Comparison of ENCODE assay signal across 24 cellular contexts in the genomic region with DNA sequence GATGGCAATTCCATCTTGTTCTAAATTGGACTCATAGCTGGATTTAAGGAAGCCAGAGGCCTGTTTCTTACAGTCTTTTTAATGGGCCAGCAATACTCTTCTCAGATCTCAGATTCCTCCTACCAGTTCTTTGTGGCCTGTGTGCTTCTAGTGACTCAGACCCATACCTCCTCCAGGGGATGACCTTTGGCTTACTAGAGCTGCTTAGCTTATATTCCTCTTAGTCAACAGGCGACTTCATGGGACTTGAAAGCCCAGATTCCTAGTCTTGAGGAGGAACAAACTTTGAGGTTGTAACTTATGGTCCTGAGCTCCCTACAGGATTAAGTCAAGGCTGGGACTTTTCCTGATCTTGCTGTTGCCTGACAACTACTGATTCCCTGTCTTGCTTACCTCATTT. TPM values are rescaled to one million over a fixed set of nuclear protein-coding genes. Genes with fewer than 3 reads are reported as not detected.
DNase-seq lines count a peak whose midpoint lies in the region; ATAC-seq, FAIRE-seq and TF ChIP-seq lines count a peak whose summit lies in the region.
"Had no signal": no experiment of that assay in that cellular context is flagged by ENCODE, and none has a peak within 500 bp of the region (broad histone marks: within the 10 kb centered on the region; RNA-seq: fewer than 3 reads in every experiment).

No MANE protein-coding gene starts in this region.

- no peak overlapping the region for H3K9ac ChIP-seq in mesenchymal stem cell (ENCODE audit: low read length)
- H3K9ac ChIP-seq: BLaER1 treated with 17β-estradiol and CSF1 and Interleukin-3, amounts not matched to agents 10 nM and 100 nM had no signal

- CTCF ChIA-PET in Calu3 (lab: Charles Lee), result no interaction called here

- no peak overlapping the region for H3K18ac ChIP-seq in mesenchymal stem cell (ENCODE audit: low read depth in 1 of 2, low read length in 2 of 2)

- FAIRE-seq in GM12892 (lab: Jason Lieb, UNC), result no peak

- no peaks in the 10 kb centered on the region for H3K4me1 ChIP-seq in mesenchymal stem cell (ENCODE audit: control insufficient read depth, insufficient read depth, low read depth, low read length)
- H3K4me1 ChIP-seq: BLaER1 treated with 17β-estradiol and CSF1 and Interleukin-3, amounts not matched to agents 10 nM and 100 nM; Caco-2; colonic mucosa; SJCRH30 had no signal

- H3K4me3 Mint-ChIP-seq in Calu3 (ENCODE audit: low read depth, unreplicated experiment), result no peak overlapping the region
- H3K4me3 Mint-ChIP-seq: activated CD8-positive, alpha-beta T cell treated with anti-CD3 and anti-CD28 coated beads, Interleukin-2, amount 10 ng/mL, durations not matched to agents 7 days and 5 days; endodermal cell; naive thymus-derived CD8-positive, alpha-beta T cell; T-cell had no signal

- no TSS peak for BruUV-seq in Calu3 (replicated peaks; lab: Mats Ljungman, UMichigan)

- H3K9me3 ChIP-seq in mesenchymal stem cell (ENCODE audit: control insufficient read depth, low read length), result peaks cover 4% of the 10 kb centered on the region
- H3K9me3 ChIP-seq: Caco-2, colonic mucosa, SJCRH30 had no signal

- TF ChIP-seq POLR2A in GM12892 (IDR thresholded peaks at IDR 0.05; ENCODE audit: low read depth, low read length), result no peak

- no peak overlapping the region for H3K4me3 ChIP-seq in epithelial cell of esophagus (ENCODE audit: low read length)
- no peak overlapping the region for H3K4me3 ChIP-seq in mesenchymal stem cell (ENCODE audit: insufficient read depth in 1 of 2, low read depth in 1 of 2, low read length in 2 of 2)
- no peak overlapping the region for H3K4me3 ChIP-seq in coronary artery
- H3K4me3 ChIP-seq: BLaER1 treated with 17β-estradiol and CSF1 and Interleukin-3, amounts not matched to agents 10 nM and 100 nM; colonic mucosa; SJCRH30 had no signal

- H2AK5ac ChIP-seq in mesenchymal stem cell (ENCODE audit: low read length, severe bottlenecking), result no peak overlapping the region

- TF ChIP-seq CTCF in Calu3 (IDR thresholded peaks at IDR 0.05; ENCODE audit: unreplicated experiment) (no peak), epithelial cell of esophagus (IDR thresholded peaks at IDR 0.05; ENCODE audit: insufficient read depth, low read depth, low read length, missing control alignments) (no peak), coronary artery (IDR thresholded peaks at IDR 0.05) (no peak)

- no peak for ATAC-seq in left cardiac atrium
- ATAC-seq: activated CD8-positive, alpha-beta T cell treated with anti-CD3 and anti-CD28 coated beads, Interleukin-2, amount 10 ng/mL, durations not matched to agents 7 days and 5 days; naive thymus-derived CD8-positive, alpha-beta T cell; T-cell had no signal

- peaks cover 26% of the 10 kb centered on the region for H3K27me3 Mint-ChIP-seq in Calu3 (ENCODE audit: unreplicated experiment)
- H3K27me3 Mint-ChIP-seq: T-cell had no signal

- no peaks in the 10 kb centered on the region for H3K4me1 Mint-ChIP-seq in Calu3 (ENCODE audit: low read depth, unreplicated experiment)
- H3K4me1 Mint-ChIP-seq: endodermal cell; naive thymus-derived CD8-positive, alpha-beta T cell; T-cell had no signal

- intact Hi-C loops in Calu3 (cut with micrococcal nuclease; ENCODE audit: unreplicated experiment), result no loop called here
- intact Hi-C loops in left cardiac atrium (cut with DNase I), result no loop called here

- no peak overlapping the region for H4K8ac ChIP-seq in mesenchymal stem cell (ENCODE audit: low read length)

- H3K4me2 ChIP-seq in mesenchymal stem cell (ENCODE audit: low read length, poor library complexity, severe bottlenecking), result no peak overlapping the region
- H3K4me2 ChIP-seq: BLaER1 treated with 17β-estradiol and CSF1 and Interleukin-3, amounts not matched to agents 10 nM and 100 nM had no signal

- H3K27me3 ChIP-seq in mesenchymal stem cell (ENCODE audit: control insufficient read depth in 1 of 2, insufficient read depth in 1 of 2, low read length in 2 of 2), result no peaks in the 10 kb centered on the region
- H3K27me3 ChIP-seq: BLaER1 treated with 17β-estradiol and CSF1 and Interleukin-3, amounts not matched to agents 10 nM and 100 nM; colonic mucosa; SJCRH30 had no signal

- no peak overlapping the region for H2BK12ac ChIP-seq in mesenchymal stem cell (ENCODE audit: low read length in 2 of 2)

- H3K27ac Mint-ChIP-seq in Calu3 (ENCODE audit: unreplicated experiment), result no peak overlapping the region
- H3K27ac Mint-ChIP-seq: activated CD8-positive, alpha-beta T cell treated with anti-CD3 and anti-CD28 coated beads, Interleukin-2, amount 10 ng/mL, durations not matched to agents 7 days and 5 days; endodermal cell; naive thymus-derived CD8-positive, alpha-beta T cell; T-cell had no signal

- no peak overlapping the region for H3K23ac ChIP-seq in mesenchymal stem cell (ENCODE audit: low read length in 2 of 2)

- H2BK15ac ChIP-seq in mesenchymal stem cell (ENCODE audit: low read depth, poor library complexity, severe bottlenecking), result no peak overlapping the region

- peaks cover 2% of the 10 kb centered on the region for H3K9me3 Mint-ChIP-seq in Calu3 (ENCODE audit: low read depth, unreplicated experiment)

- no peaks in the 10 kb centered on the region for H3K79me1 ChIP-seq in mesenchymal stem cell (replicated peaks; ENCODE audit: low read length, poor library complexity, severe bottlenecking)

- H3K27ac ChIP-seq in mesenchymal stem cell (ENCODE audit: low read length, poor library complexity, severe bottlenecking) (no peak overlapping the region), coronary artery (no peak overlapping the region)
- H3K27ac ChIP-seq: BLaER1 treated with 17β-estradiol and CSF1 and Interleukin-3, amounts not matched to agents 10 nM and 100 nM; colonic mucosa; SJCRH30 had no signal

- peak; percentile 30 for DNase-seq in Calu3
- peak; percentile 86 for DNase-seq in HT1080 (ENCODE audit: low read depth)
- DNase-seq in epithelial cell of esophagus (ENCODE audit: low read depth), result peak; percentile 73
- DNase-seq in mesenchymal stem cell, result peak; percentile 37
- DNase-seq in NCI-H2196 (lab: John Stamatoyannopoulos, UW; ENCODE audit: unreplicated experiment), result no peak
- no peak for DNase-seq in GM12892 (ENCODE audit: insufficient read length)
- no peak for DNase-seq in coronary artery (ENCODE audit: low spot score)
- DNase-seq in left cardiac atrium, result no peak
- DNase-seq: activated CD4-positive, CD25-positive, alpha-beta regulatory T cell treated with anti-CD3 and anti-CD28 coated beads, Interleukin-2, amount 50 U/mL, for 72 hours; activated CD8-positive, alpha-beta T cell treated with anti-CD3 and anti-CD28 coated beads, Interleukin-2, amount 10 ng/mL, durations not matched to agents 7 days and 5 days; amniotic stem cell; Caco-2; colonic mucosa; endodermal cell; MM.1S; naive thymus-derived CD8-positive, alpha-beta T cell; NCI-H1417 treated with DMSO at 0.1 percent for 48 hours; NCI-H2107; NCI-H446 treated with DMSO at 0.1 percent for 48 hours; occipital lobe; OCI-M1; SJCRH30; T-cell had no signal

- no peak overlapping the region for H3K14ac ChIP-seq in mesenchymal stem cell (ENCODE audit: low read length in 2 of 2)

- no peak overlapping the region for H2BK5ac ChIP-seq in mesenchymal stem cell (ENCODE audit: low read depth, low read length, poor library complexity, severe bottlenecking)

- no peak overlapping the region for H2BK120ac ChIP-seq in mesenchymal stem cell (ENCODE audit: low read depth, low read length)

- WGBS in mesenchymal stem cell, result 14% methylated on average over 1 of the region's 1 CpG

- H2AFZ ChIP-seq in mesenchymal stem cell (ENCODE audit: low read depth, low read length), result no peak overlapping the region

- H4K91ac ChIP-seq in mesenchymal stem cell (ENCODE audit: low read length), result no peak overlapping the region

- no peaks in the 10 kb centered on the region for H3K36me3 ChIP-seq in mesenchymal stem cell (ENCODE audit: control insufficient read depth in 1 of 2, insufficient read depth in 2 of 2, low read depth in 1 of 2, low read length in 2 of 2)
- H3K36me3 ChIP-seq: BLaER1 treated with 17β-estradiol and CSF1 and Interleukin-3, amounts not matched to agents 10 nM and 100 nM; colonic mucosa; SJCRH30 had no signal

- H3K36me3 Mint-ChIP-seq in Calu3 (ENCODE audit: insufficient read depth, unreplicated experiment), result no peaks in the 10 kb centered on the region
- H3K36me3 Mint-ChIP-seq: T-cell had no signal

- no peak overlapping the region for H3K4ac ChIP-seq in mesenchymal stem cell (ENCODE audit: low read depth in 1 of 2, low read length in 2 of 2)

RNA-seq across cellular contexts. Expression of a gene that starts 12.4 kb away (rescaled TPM):
- total RNA-seq in Calu3 (2022), result 0.05 and 0.14 TPM in 2 replicates
- 3.0 TPM in 2 replicates for total RNA-seq in HT1080 (2014; rRNA removed; shearing (Covaris generic))
- polyA plus RNA-seq in HT1080 (2015; cell fraction: cytosol; rRNA removed), result 1.8 and 2.7 TPM in 2 replicates
- 4.4 and 5.2 TPM in 2 replicates for polyA plus RNA-seq in HT1080 (2015; cell fraction: nucleus; rRNA removed)
- polyA plus RNA-seq in mesenchymal stem cell (2013, experiment 1 of 2), result 0.64 TPM
- 0.58 TPM for polyA plus RNA-seq in mesenchymal stem cell (2013, experiment 2 of 2)
- polyA plus RNA-seq in GM12892 (2012; ENCODE audit: missing spikeins), result not detected
- under 1 TPM; 0.35 to 0.89 TPM for total RNA-seq in left cardiac atrium
- polyA plus RNA-seq: naive thymus-derived CD8-positive, alpha-beta T cell had no signal

Comparison
In these comparisons a context has a peak if more than half of its experiments do, and no peak if none do; other contexts are left out.
1. DNase-seq: peak in Calu3 (single experiment), HT1080 (single experiment), epithelial cell of esophagus (single experiment) and mesenchymal stem cell (single experiment); none in NCI-H2196 (single experiment), GM12892 (single experiment), coronary artery (single experiment) and left cardiac atrium (single experiment).